8 cellular contexts compared by ENCODE assay signal in genomic region chr11:123195182-123196059, GRCh38. TPM values are rescaled to one million over a fixed set of nuclear protein-coding genes. Genes with fewer than 3 reads are reported as not detected.
DNase-seq lines count a peak whose midpoint lies in the region; ATAC-seq and TF ChIP-seq lines count a peak whose summit lies in the region.
"Had no signal": no experiment of that assay in that cellular context is flagged by ENCODE, and none has a peak within 500 bp of the region (broad histone marks: within the 10 kb centered on the region; RNA-seq: fewer than 3 reads in every experiment).

CLMP (minus strand) TSS chr11:123195248; CDS start chr11:123194940, 308 bp downstream.

- no peak for TF ChIP-seq CTCF in upper lobe of right lung (IDR thresholded peaks at IDR 0.05)

- peak within 1 kb of the TSS; percentile 84 for H3K27ac ChIP-seq in SK-N-MC
- H3K27ac ChIP-seq in mucosa of rectum (ENCODE audit: low read depth in 2 of 2, low read length in 2 of 2), result peak within 1 kb of the TSS; percentile 66 to 70
- peak within 1 kb of the TSS; percentile 60 for H3K27ac ChIP-seq in upper lobe of right lung

- H3K4me3 ChIP-seq in SK-N-MC (peak within 1 kb of the TSS; percentile 84), mucosa of rectum (ENCODE audit: low read length in 2 of 2) (peak within 1 kb of the TSS; percentile 62 to 63), upper lobe of right lung (peak within 1 kb of the TSS; percentile 43)

- H3K4me1 ChIP-seq in mucosa of rectum (ENCODE audit: control insufficient read depth in 2 of 2, insufficient read depth in 2 of 2, low read length in 2 of 2), result peaks cover 0 to 7% of the 10 kb centered on the region in 2 donors
- peaks cover 6% of the 10 kb centered on the region for H3K4me1 ChIP-seq in upper lobe of right lung

- DNase-seq in H4 (ENCODE audit: low spot score) (peak; percentile 43), SK-N-MC (ENCODE audit: low read depth, low spot score) (no peak), epidermal melanocyte (ENCODE audit: insufficient read length, low spot score) (peak; percentile 36), upper lobe of right lung (peak; percentile 76), SW480 (ENCODE audit: low spot score) (no peak)

- no peaks in the 10 kb centered on the region for H3K9me3 ChIP-seq in SK-N-MC (ENCODE audit: low read depth, low read length)
- H3K9me3 ChIP-seq in mucosa of rectum (ENCODE audit: control insufficient read depth in 2 of 2, low read length in 2 of 2), result no peaks in the 10 kb centered on the region
- H3K9me3 ChIP-seq in upper lobe of right lung, result no peaks in the 10 kb centered on the region

- H3K36me3 ChIP-seq in SK-N-MC (ENCODE audit: insufficient read depth, low read length), result peaks cover 29% of the 10 kb centered on the region
- no peaks in the 10 kb centered on the region for H3K36me3 ChIP-seq in mucosa of rectum (ENCODE audit: control insufficient read depth in 2 of 2, insufficient read depth in 2 of 2, low read length in 2 of 2)
- no peaks in the 10 kb centered on the region for H3K36me3 ChIP-seq in upper lobe of right lung

- peak within 1 kb of the TSS; percentile 88 for H3K9ac ChIP-seq in SK-N-MC (ENCODE audit: insufficient read length)
- H3K9ac ChIP-seq in mucosa of rectum (ENCODE audit: low read depth in 1 of 2, low read length in 2 of 2), result peak within 1 kb of the TSS; percentile 43 to 65

- intact Hi-C loops in upper lobe of right lung (cut with DNase I), result no loop called here

- peak; percentile 68 for ATAC-seq in upper lobe of right lung
- no peak for ATAC-seq in GM19467 (IDR thresholded peaks at IDR 0.05; ENCODE audit: unreplicated experiment)

- H3K27me3 ChIP-seq in mucosa of rectum (ENCODE audit: control insufficient read depth in 2 of 2, insufficient read depth in 2 of 2, low read length in 2 of 2) (peaks cover 14 to 24% of the 10 kb centered on the region in 2 donors), upper lobe of right lung (peaks cover 34% of the 10 kb centered on the region)

RNA-seq across cellular contexts. Expression of gene CLMP, which starts in this region (rescaled TPM):
- 13.6 and 25.2 TPM in 2 replicates for total RNA-seq in H4 (2014; rRNA removed; shearing (Covaris generic))
- total RNA-seq in upper lobe of right lung, result 17.6 TPM
- total RNA-seq: SK-MEL-5 had no signal

Comparison
In these comparisons a context has a peak if more than half of its experiments do, and no peak if none do; other contexts are left out.
1. DNase-seq: peak in H4 (single experiment), epidermal melanocyte (single experiment) and upper lobe of right lung (single experiment); none in SK-N-MC (single experiment) and SW480 (single experiment).
2. Peak in every context shown above with its lines, with median percentiles within 50 percentile points of each other: H3K27ac ChIP-seq and H3K4me3 ChIP-seq.